In genomic region chr4:175691791-175692190, GRCh38 we compare ENCODE assay signal across 21 cellular contexts.
"Had no signal": no experiment of that assay in that cellular context is flagged by ENCODE, and none has a peak within 500 bp of the region (broad histone marks: within the 10 kb centered on the region; RNA-seq: fewer than 3 reads in every experiment).

No MANE protein-coding gene starts in this region.

- DNase-seq: cortex of kidney; effector CD8-positive, alpha-beta T cell; effector memory CD8-positive, alpha-beta T cell; endodermal cell; erythroblast; esophagus squamous epithelium; foreskin fibroblast; foreskin melanocyte; gastrocnemius medialis; glutamatergic neuron; head of caudate nucleus; heart right ventricle; hippocampal formation; left cardiac atrium; left lung; left ventricle myocardium superior; lower lobe of right lung; mesenchymal stem cell; mucosa of descending colon; naive B cell; naive thymus-derived CD8-positive, alpha-beta T cell had no signal
